Comparison of ENCODE assay signal across 8 cellular contexts in genomic region chr15:38354321-38354929, GRCh38.
DNase-seq lines count a peak whose midpoint lies in the region; ATAC-seq and TF ChIP-seq lines count a peak whose summit lies in the region.

No MANE protein-coding gene starts in this region.

- H3F3A ChIP-seq in GM23248 (ENCODE audit: insufficient read depth): peaks cover 10% of the 10 kb centered on the region; the same call in 1 of the 2 replicates

- H3K4me3 ChIP-seq in GM23248 (no peak overlapping the region), dorsolateral prefrontal cortex (no peak overlapping the region)

- H3K9me3 Mint-ChIP-seq in activated CD4-positive, alpha-beta T cell treated with anti-CD3 and anti-CD28 coated beads, Interleukin-2, amount 10 ng/mL, durations not matched to agents 7 days and 5 days: no peaks in the 10 kb centered on the region

- peaks cover 15% of the 10 kb centered on the region for H3K79me2 ChIP-seq in GM23248 (ENCODE audit: insufficient read depth)

- H3K27me3 ChIP-seq in GM23248 (replicated peaks; ENCODE audit: insufficient read depth): no peaks in the 10 kb centered on the region
- no peaks in the 10 kb centered on the region for H3K27me3 ChIP-seq in dorsolateral prefrontal cortex

- no peak overlapping the region for H3K4me2 ChIP-seq in GM23248 (ENCODE audit: unreplicated experiment)

- no peaks in the 10 kb centered on the region for H3K36me3 Mint-ChIP-seq in activated CD4-positive, alpha-beta T cell treated with anti-CD3 and anti-CD28 coated beads, Interleukin-2, amount 10 ng/mL, durations not matched to agents 7 days and 5 days (ENCODE audit: low read depth)

- POLR2A ChIA-PET in activated CD4-positive, alpha-beta T cell treated with anti-CD3 and anti-CD28 coated beads, Interleukin-2, amount 10 ng/mL, durations not matched to agents 7 days and 5 days (lab: Charles Lee): no interaction called here

- CTCF ChIA-PET in activated CD4-positive, alpha-beta T cell treated with anti-CD3 and anti-CD28 coated beads, Interleukin-2, amount 10 ng/mL, durations not matched to agents 7 days and 5 days (lab: Charles Lee): no interaction called here

- no peaks in the 10 kb centered on the region for H4K20me1 ChIP-seq in GM23248 (ENCODE audit: insufficient read depth)

- in situ Hi-C loops in GM23248 (cut with MboI): loop anchor here (10.0 kb wide), 1 partner anchor 350 kb away; no protein-coding TSS in a partner anchor

- no peak overlapping the region for H2AFZ ChIP-seq in GM23248

- H3K27ac Mint-ChIP-seq in activated CD4-positive, alpha-beta T cell treated with anti-CD3 and anti-CD28 coated beads, Interleukin-2, amount 10 ng/mL, durations not matched to agents 7 days and 5 days: no peak overlapping the region

- DNase-seq in CD1c-positive myeloid dendritic cell (ENCODE audit: extremely low spot score): peak; percentile 69
- DNase-seq in GM23248: peak; percentile 76
- DNase-seq in NCI-H2227 treated with DMSO at 0.1 percent for 48 hours (lab: John Stamatoyannopoulos, UW): peak; percentile 23
- DNase-seq in activated CD4-positive, alpha-beta T cell treated with anti-CD3 and anti-CD28 coated beads, Interleukin-2, amount 10 ng/mL, durations not matched to agents 7 days and 5 days: peak; percentile 56
- DNase-seq in dorsolateral prefrontal cortex: peak in 8 of 10 donors; percentile 24 to 89 (median 55)
- DNase-seq in lung microvascular endothelial cell (ENCODE audit: low read depth in 2 of 2): peak; percentile 80 to 87
- peak; percentile 14 to 24 for DNase-seq in stimulated activated CD8-positive, alpha-beta memory T cell treated with anti-CD3 and anti-CD28 coated beads, Interleukin-4, amount 100 ng/mL, for 1 hour (ENCODE audit: low read depth in 2 of 2, low spot score in 1 of 2)

- no peaks in the 10 kb centered on the region for H3K9me2 ChIP-seq in GM23248 (ENCODE audit: insufficient read depth)

- 0 out of 2 replicates have a peak, but pooled peaks cover 5% of the 10 kb centered on the region for H3K4me1 ChIP-seq in GM23248 (ENCODE audit: insufficient read depth)

- intact Hi-C loops in dorsolateral prefrontal cortex (cut with DNase I): loop anchor here (2.0 to 10.0 kb wide), 6 partner anchors 100 to 357 kb away; partner anchors contain the start of genes FAM98B (in 1 of the 2) and SPRED1 (in 1 of the 2)

- H3K4me1 Mint-ChIP-seq in activated CD4-positive, alpha-beta T cell treated with anti-CD3 and anti-CD28 coated beads, Interleukin-2, amount 10 ng/mL, durations not matched to agents 7 days and 5 days: no peaks in the 10 kb centered on the region

- peaks cover 29% of the 10 kb centered on the region for H3K36me3 ChIP-seq in GM23248 (ENCODE audit: low read depth)

- TF ChIP-seq CTCF in dorsolateral prefrontal cortex (IDR thresholded peaks at IDR 0.05 in 54 of 56, conservative IDR thresholded peaks at IDR 0.05 in 2 of 56; ENCODE audit: low read depth in 1 of 56, partially characterized antibody in 56 of 56): peak; percentile 38 to 98 (median 86)

- H3K27me3 Mint-ChIP-seq in activated CD4-positive, alpha-beta T cell treated with anti-CD3 and anti-CD28 coated beads, Interleukin-2, amount 10 ng/mL, durations not matched to agents 7 days and 5 days: peaks cover 16% of the 10 kb centered on the region

- WGBS in GM23248 (ENCODE audit: low coverage in 1 of 2, low lambda C conversion rate in 2 of 2, missing lambda C conversion rate in 2 of 2), 2 experiments: 37 to 44% methylated on average over 3 of the region's 3 CpGs

- H3K4me3 Mint-ChIP-seq in activated CD4-positive, alpha-beta T cell treated with anti-CD3 and anti-CD28 coated beads, Interleukin-2, amount 10 ng/mL, durations not matched to agents 7 days and 5 days: no peak overlapping the region

- H3K9me3 ChIP-seq in GM23248 (ENCODE audit: low read depth): no peaks in the 10 kb centered on the region

- no peak overlapping the region for H3K9ac ChIP-seq in GM23248

- no peak for ATAC-seq in GM19395 (IDR thresholded peaks at IDR 0.05; ENCODE audit: unreplicated experiment)

- H3K27ac ChIP-seq in GM23248: no peak overlapping the region
- H3K27ac ChIP-seq in dorsolateral prefrontal cortex: peak overlapping the region in 8 of 59 donors; percentile 3 to 57 (median 24)

Comparison
In these comparisons a context has a peak if more than half of its experiments do, and no peak if none do; other contexts are left out.
1. DNase-seq: peak in every context shown above with its lines; median percentile 84 in lung microvascular endothelial cell; 76 in GM23248; 69 in CD1c-positive myeloid dendritic cell; 56 in activated CD4-positive, alpha-beta T cell treated with anti-CD3 and anti-CD28 coated beads, Interleukin-2, amount 10 ng/mL, durations not matched to agents 7 days and 5 days; 55 in dorsolateral prefrontal cortex; 23 in NCI-H2227 treated with DMSO at 0.1 percent for 48 hours; 19 in stimulated activated CD8-positive, alpha-beta memory T cell treated with anti-CD3 and anti-CD28 coated beads, Interleukin-4, amount 100 ng/mL, for 1 hour.